Comparison of ENCODE assay signal across 1 cellular context in the genomic region with DNA sequence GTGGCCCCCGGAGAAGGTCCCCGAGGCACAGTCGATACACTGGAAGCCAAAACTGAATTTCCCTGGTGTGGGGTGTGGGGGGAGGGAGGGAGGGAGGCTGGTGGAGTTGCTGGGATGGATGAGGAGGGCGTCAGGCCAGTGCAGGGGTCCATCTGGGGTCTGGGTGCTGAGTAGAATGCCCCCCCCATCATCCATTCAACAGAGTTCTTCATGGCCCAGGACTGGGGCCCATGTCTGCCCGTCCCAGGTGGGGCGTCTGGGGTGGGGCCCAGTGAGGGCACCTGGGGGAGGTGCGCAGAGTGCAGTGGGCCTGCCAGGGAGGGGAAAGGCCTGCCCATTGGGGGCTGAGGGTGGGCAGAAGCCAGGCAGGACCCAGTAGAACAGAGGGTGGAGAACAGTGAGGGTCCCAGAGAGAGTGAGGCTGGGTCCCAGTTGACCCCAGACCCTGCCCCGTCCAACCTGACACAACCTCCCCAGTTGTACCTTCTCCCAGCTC.
TF ChIP-seq lines count a peak whose summit lies in the region.

No MANE protein-coding gene starts in this region.

TF ChIP-seq in HepG2, 621 proteins besides CTCF, POLR2A, EP300 and RAD21:
- TF ChIP-seq, protein P1, sequence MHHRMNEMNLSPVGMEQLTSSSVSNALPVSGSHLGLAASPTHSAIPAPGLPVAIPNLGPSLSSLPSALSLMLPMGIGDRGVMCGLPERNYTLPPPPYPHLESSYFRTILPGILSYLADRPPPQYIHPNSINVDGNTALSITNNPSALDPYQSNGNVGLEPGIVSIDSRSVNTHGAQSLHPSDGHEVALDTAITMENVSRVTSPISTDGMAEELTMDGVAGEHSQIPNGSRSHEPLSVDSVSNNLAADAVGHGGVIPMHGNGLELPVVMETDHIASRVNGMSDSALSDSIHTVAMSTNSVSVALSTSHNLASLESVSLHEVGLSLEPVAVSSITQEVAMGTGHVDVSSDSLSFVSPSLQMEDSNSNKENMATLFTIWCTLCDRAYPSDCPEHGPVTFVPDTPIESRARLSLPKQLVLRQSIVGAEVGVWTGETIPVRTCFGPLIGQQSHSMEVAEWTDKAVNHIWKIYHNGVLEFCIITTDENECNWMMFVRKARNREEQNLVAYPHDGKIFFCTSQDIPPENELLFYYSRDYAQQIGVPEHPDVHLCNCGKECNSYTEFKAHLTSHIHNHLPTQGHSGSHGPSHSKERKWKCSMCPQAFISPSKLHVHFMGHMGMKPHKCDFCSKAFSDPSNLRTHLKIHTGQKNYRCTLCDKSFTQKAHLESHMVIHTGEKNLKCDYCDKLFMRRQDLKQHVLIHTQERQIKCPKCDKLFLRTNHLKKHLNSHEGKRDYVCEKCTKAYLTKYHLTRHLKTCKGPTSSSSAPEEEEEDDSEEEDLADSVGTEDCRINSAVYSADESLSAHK (CRISPR knock-in tag; IDR thresholded peaks at IDR 0.05; ENCODE audit: borderline replicate concordance), result no peak
- no peak for TF ChIP-seq ZNF749 (CRISPR knock-in tag; IDR thresholded peaks at IDR 0.05; ENCODE audit: borderline replicate concordance)
- no peak for TF ChIP-seq ZNF225 (CRISPR knock-in tag; IDR thresholded peaks at IDR 0.05)
- no peak for TF ChIP-seq ZFP36L2 (CRISPR knock-in tag; IDR thresholded peaks at IDR 0.05)
- no peak for TF ChIP-seq FOXP1 (IDR thresholded peaks at IDR 0.05)
- no peak for TF ChIP-seq FOXP1 (CRISPR knock-in tag; IDR thresholded peaks at IDR 0.05)
- no peak for TF ChIP-seq MTA1 (CRISPR knock-in tag; IDR thresholded peaks at IDR 0.05; ENCODE audit: borderline replicate concordance)
- TF ChIP-seq NR1H2 (CRISPR knock-in tag; IDR thresholded peaks at IDR 0.05; ENCODE audit: borderline replicate concordance, low read depth), result no peak
- TF ChIP-seq, protein P2, sequence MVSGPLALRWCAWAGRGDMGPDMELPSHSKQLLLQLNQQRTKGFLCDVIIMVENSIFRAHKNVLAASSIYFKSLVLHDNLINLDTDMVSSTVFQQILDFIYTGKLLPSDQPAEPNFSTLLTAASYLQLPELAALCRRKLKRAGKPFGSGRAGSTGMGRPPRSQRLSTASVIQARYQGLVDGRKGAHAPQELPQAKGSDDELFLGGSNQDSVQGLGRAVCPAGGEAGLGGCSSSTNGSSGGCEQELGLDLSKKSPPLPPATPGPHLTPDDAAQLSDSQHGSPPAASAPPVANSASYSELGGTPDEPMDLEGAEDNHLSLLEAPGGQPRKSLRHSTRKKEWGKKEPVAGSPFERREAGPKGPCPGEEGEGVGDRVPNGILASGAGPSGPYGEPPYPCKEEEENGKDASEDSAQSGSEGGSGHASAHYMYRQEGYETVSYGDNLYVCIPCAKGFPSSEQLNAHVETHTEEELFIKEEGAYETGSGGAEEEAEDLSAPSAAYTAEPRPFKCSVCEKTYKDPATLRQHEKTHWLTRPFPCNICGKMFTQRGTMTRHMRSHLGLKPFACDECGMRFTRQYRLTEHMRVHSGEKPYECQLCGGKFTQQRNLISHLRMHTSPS (CRISPR knock-in tag; IDR thresholded peaks at IDR 0.05; ENCODE audit: low read depth), result no peak
- TF ChIP-seq ZNF530 (CRISPR knock-in tag; IDR thresholded peaks at IDR 0.05; ENCODE audit: low read depth), result no peak
- no peak for TF ChIP-seq ZNF207 (IDR thresholded peaks at IDR 0.05; ENCODE audit: borderline replicate concordance)
- no peak for TF ChIP-seq ZNF563 (CRISPR knock-in tag; IDR thresholded peaks at IDR 0.05)
- TF ChIP-seq EZH2 (conservative IDR thresholded peaks at IDR 0.05; ENCODE audit: low read depth, low read length), result no peak
- TF ChIP-seq SP1 (IDR thresholded peaks at IDR 0.05), result no peak
- no peak for TF ChIP-seq SP1 (CRISPR knock-in tag; IDR thresholded peaks at IDR 0.05)
- TF ChIP-seq ZNF282 (IDR thresholded peaks at IDR 0.05; ENCODE audit: partially characterized antibody), result no peak
- TF ChIP-seq EED (CRISPR knock-in tag; IDR thresholded peaks at IDR 0.05), result no peak
- no peak for TF ChIP-seq ESRRA (CRISPR knock-in tag; IDR thresholded peaks at IDR 0.05; ENCODE audit: low read depth)
- TF ChIP-seq FOXC1 (CRISPR knock-in tag; IDR thresholded peaks at IDR 0.05; ENCODE audit: borderline replicate concordance), result no peak
- TF ChIP-seq, protein P3, sequence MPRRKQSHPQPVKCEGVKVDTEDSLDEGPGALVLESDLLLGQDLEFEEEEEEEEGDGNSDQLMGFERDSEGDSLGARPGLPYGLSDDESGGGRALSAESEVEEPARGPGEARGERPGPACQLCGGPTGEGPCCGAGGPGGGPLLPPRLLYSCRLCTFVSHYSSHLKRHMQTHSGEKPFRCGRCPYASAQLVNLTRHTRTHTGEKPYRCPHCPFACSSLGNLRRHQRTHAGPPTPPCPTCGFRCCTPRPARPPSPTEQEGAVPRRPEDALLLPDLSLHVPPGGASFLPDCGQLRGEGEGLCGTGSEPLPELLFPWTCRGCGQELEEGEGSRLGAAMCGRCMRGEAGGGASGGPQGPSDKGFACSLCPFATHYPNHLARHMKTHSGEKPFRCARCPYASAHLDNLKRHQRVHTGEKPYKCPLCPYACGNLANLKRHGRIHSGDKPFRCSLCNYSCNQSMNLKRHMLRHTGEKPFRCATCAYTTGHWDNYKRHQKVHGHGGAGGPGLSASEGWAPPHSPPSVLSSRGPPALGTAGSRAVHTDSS (CRISPR knock-in tag; conservative IDR thresholded peaks at IDR 0.05), result no peak
- TF ChIP-seq, protein P4, sequence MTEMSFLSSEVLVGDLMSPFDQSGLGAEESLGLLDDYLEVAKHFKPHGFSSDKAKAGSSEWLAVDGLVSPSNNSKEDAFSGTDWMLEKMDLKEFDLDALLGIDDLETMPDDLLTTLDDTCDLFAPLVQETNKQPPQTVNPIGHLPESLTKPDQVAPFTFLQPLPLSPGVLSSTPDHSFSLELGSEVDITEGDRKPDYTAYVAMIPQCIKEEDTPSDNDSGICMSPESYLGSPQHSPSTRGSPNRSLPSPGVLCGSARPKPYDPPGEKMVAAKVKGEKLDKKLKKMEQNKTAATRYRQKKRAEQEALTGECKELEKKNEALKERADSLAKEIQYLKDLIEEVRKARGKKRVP (CRISPR knock-in tag; IDR thresholded peaks at IDR 0.05), result no peak
